ENCODE assay signal across 4 cellular contexts in genomic region chr1:202191391-202191790, GRCh38. TPM values are rescaled to one million over a fixed set of nuclear protein-coding genes. Genes with fewer than 3 reads are reported as not detected.
"Had no signal": no experiment of that assay in that cellular context is flagged by ENCODE, and none has a peak within 500 bp of the region (broad histone marks: within the 10 kb centered on the region; RNA-seq: fewer than 3 reads in every experiment).

No MANE protein-coding gene starts in this region.

RNA-seq across cellular contexts. Expression of gene LGR6, which starts 2.2 kb away (rescaled TPM):
- total RNA-seq: activated B cell treated with CpG ODN at 0.5 μM for 24 hours; activated CD4-positive, alpha-beta T cell treated with anti-CD3 and anti-CD28 coated beads, Interleukin-2, amount 10 ng/mL, durations not matched to agents 24 days and 14 days; activated CD4-positive, alpha-beta T cell treated with anti-CD3 and anti-CD28 coated beads, Interleukin-2, amount 10 ng/mL, durations not matched to agents 7 days and 5 days; T-helper 1 cell treated with Interleukin-12 subunit alpha and Interleukin-12 subunit beta and Interleukin-4 antibody, amounts not matched to agents 30 ng/mL and 1 ng/mL, for 36 hours had no signal
